Comparison of ENCODE assay signal across 20 cellular contexts in the genomic region with DNA sequence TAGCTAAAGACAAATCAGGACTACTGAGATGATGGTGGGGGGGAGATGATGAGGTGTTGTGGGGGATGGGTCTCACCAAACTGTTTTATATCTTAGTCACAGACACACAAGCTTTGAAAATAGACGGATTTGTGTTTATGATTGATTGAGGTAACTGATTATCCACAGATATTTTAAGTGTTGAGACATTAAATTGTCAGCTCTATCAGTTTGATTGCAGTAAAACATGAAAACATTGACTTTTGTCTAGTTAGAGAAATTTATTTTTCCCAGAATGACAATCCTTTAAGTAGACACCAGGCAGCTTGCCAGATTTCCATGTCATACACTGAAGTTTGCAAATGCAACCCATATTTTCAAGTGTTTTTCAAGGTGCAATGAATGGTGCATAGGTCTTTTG.
A peak's percentile ranks its signal among the peaks of the same experiment; 100 is the strongest.
DNase-seq lines count a peak whose midpoint lies in the region; TF ChIP-seq lines count a peak whose summit lies in the region.
"Had no signal": no experiment of that assay in that cellular context is flagged by ENCODE, and none has a peak within 500 bp of the region (broad histone marks: within the 10 kb centered on the region; RNA-seq: fewer than 3 reads in every experiment).

No MANE protein-coding gene starts in this region.

- WGBS in GM23248 (ENCODE audit: low coverage in 1 of 2, low lambda C conversion rate in 2 of 2, missing lambda C conversion rate in 2 of 2), 2 experiments: 33 to 52% methylated on average over 1 of the region's 1 CpG

- H3K4me2 ChIP-seq in GM23248 (ENCODE audit: unreplicated experiment): no peak overlapping the region
- H3K4me2 ChIP-seq: GM23338, KMS-11 had no signal

- no peaks in the 10 kb centered on the region for H3K36me3 ChIP-seq in GM23248 (ENCODE audit: low read depth)
- H3K36me3 ChIP-seq: SJSA1 had no signal

- H3K79me2 ChIP-seq in GM23248 (ENCODE audit: insufficient read depth): no peaks in the 10 kb centered on the region

- peaks cover 20% of the 10 kb centered on the region for H3K4me1 ChIP-seq in GM23248 (ENCODE audit: insufficient read depth)
- H3K4me1 ChIP-seq: SJSA1 had no signal

- H3F3A ChIP-seq in GM23248 (ENCODE audit: insufficient read depth): peaks cover 24% of the 10 kb centered on the region

- no peak for TF ChIP-seq CTCF in brain (conservative IDR thresholded peaks at IDR 0.05)

- peaks cover 3% of the 10 kb centered on the region for H3K27me3 Mint-ChIP-seq in brain
- H3K27me3 Mint-ChIP-seq: IgD-negative memory B cell had no signal

- no peaks in the 10 kb centered on the region for H3K9me2 ChIP-seq in GM23248 (ENCODE audit: insufficient read depth)

- H3K4me3 Mint-ChIP-seq in brain: peak overlapping the region in 2 of 5 experiments; percentile 43 to 58
- H3K4me3 Mint-ChIP-seq: GM23338; H9; IgD-negative memory B cell; T-helper 1 cell treated with Interleukin-12 subunit alpha and Interleukin-12 subunit beta and Interleukin-4 antibody, amounts not matched to agents 30 μg/mL and 1 μg/mL, for 36 hours had no signal

- peaks cover 8% of the 10 kb centered on the region for H3K36me3 Mint-ChIP-seq in brain
- H3K36me3 Mint-ChIP-seq: IgD-negative memory B cell had no signal

- no peaks in the 10 kb centered on the region for H3K9me3 Mint-ChIP-seq in brain
- H3K9me3 Mint-ChIP-seq: GM23338; H9; T-helper 1 cell treated with Interleukin-12 subunit alpha and Interleukin-12 subunit beta and Interleukin-4 antibody, amounts not matched to agents 30 μg/mL and 1 μg/mL, for 36 hours had no signal

- peak; percentile 44 for DNase-seq in DMS79 (lab: John Stamatoyannopoulos, UW)
- DNase-seq in DMS79 treated with DMSO at 0.1 percent for 48 hours (lab: John Stamatoyannopoulos, UW): no peak
- peak; percentile 16 for DNase-seq in GM23248
- peak; percentile 42 for DNase-seq in NCI-H1105 treated with DMSO at 0.1 percent for 48 hours (lab: John Stamatoyannopoulos, UW)
- no peak for DNase-seq in iPS-NIHi7 (ENCODE audit: extremely low spot score)
- DNase-seq in SKM-1 treated with dmso at 0.1 percent for 144 hours (lab: John Stamatoyannopoulos, UW; ENCODE audit: unreplicated experiment): no peak
- DNase-seq: Calu3, H9, MM.1S, NCI-H1436 treated with DMSO at 0.1 percent for 48 hours, NCI-H1930, NCI-H345, NCI-H510A treated with DMSO at 0.1 percent for 48 hours, T-helper 9 cell had no signal

- H3K4me3 ChIP-seq in GM23248: no peak overlapping the region
- H3K4me3 ChIP-seq: GM23338, SJSA1 had no signal

- no peak overlapping the region for H3K27ac ChIP-seq in GM23248
- H3K27ac ChIP-seq: KMS-11, SJSA1 had no signal

- H3K9me3 ChIP-seq in GM23248 (ENCODE audit: low read depth): no peaks in the 10 kb centered on the region
- H3K9me3 ChIP-seq: SJSA1 had no signal

- H4K20me1 ChIP-seq in GM23248 (ENCODE audit: insufficient read depth): no peaks in the 10 kb centered on the region

- H3K27ac Mint-ChIP-seq in brain: peak overlapping the region in 4 of 5 experiments; percentile 31 to 80 (median 52)
- H3K27ac Mint-ChIP-seq: GM23338; H9; IgD-negative memory B cell; T-helper 1 cell treated with Interleukin-12 subunit alpha and Interleukin-12 subunit beta and Interleukin-4 antibody, amounts not matched to agents 30 μg/mL and 1 μg/mL, for 36 hours had no signal

- no peak overlapping the region for H3K9ac ChIP-seq in GM23248
- H3K9ac ChIP-seq: KMS-11 had no signal

- H3K27me3 ChIP-seq in GM23248 (replicated peaks; ENCODE audit: insufficient read depth): no peaks in the 10 kb centered on the region
- H3K27me3 ChIP-seq: SJSA1 had no signal

- H2AFZ ChIP-seq in GM23248: no peak overlapping the region
- H2AFZ ChIP-seq: GM23338 had no signal

- in situ Hi-C loops in GM23248 (cut with MboI): no loop called here

- H3K4me1 Mint-ChIP-seq in brain: peaks cover 65% of the 10 kb centered on the region
- H3K4me1 Mint-ChIP-seq: IgD-negative memory B cell had no signal

Comparison
In these comparisons a context has a peak if more than half of its experiments do, and no peak if none do; other contexts are left out.
1. DNase-seq: peak in DMS79 (single experiment), GM23248 (single experiment) and NCI-H1105 treated with DMSO at 0.1 percent for 48 hours (single experiment); none in DMS79 treated with DMSO at 0.1 percent for 48 hours (single experiment), iPS-NIHi7 (single experiment) and SKM-1 treated with dmso at 0.1 percent for 144 hours (single experiment).